ENCODE assay signal across 12 cellular contexts in genomic region chr11:127919206-127920000, GRCh38.
DNase-seq lines count a peak whose midpoint lies in the region; ATAC-seq and TF ChIP-seq lines count a peak whose summit lies in the region.
"Had no signal": no experiment of that assay in that cellular context is flagged by ENCODE, and none has a peak within 500 bp of the region (broad histone marks: within the 10 kb centered on the region; RNA-seq: fewer than 3 reads in every experiment).

No MANE protein-coding gene starts in this region.

- H3K27ac Mint-ChIP-seq in activated T-cell treated with anti-CD3 and anti-CD28 coated beads, Interleukin-2, amount 50 U/mL, for 72 hours, result peak overlapping the region; percentile 86
- H3K27ac Mint-ChIP-seq: CD14-positive monocyte had no signal

- H3K27me3 Mint-ChIP-seq in activated T-cell treated with anti-CD3 and anti-CD28 coated beads, Interleukin-2, amount 50 U/mL, for 72 hours (ENCODE audit: low read depth), result peaks cover 47% of the 10 kb centered on the region

- no peaks in the 10 kb centered on the region for H3K4me1 ChIP-seq in transverse colon
- H3K4me1 ChIP-seq: right atrium auricular region had no signal

- no peak overlapping the region for H3K27ac ChIP-seq in transverse colon
- H3K27ac ChIP-seq: right atrium auricular region had no signal

- TF ChIP-seq EP300 in transverse colon (IDR thresholded peaks at IDR 0.05; ENCODE audit: low read depth), result no peak

- no peaks in the 10 kb centered on the region for H3K36me3 ChIP-seq in transverse colon
- H3K36me3 ChIP-seq: right atrium auricular region had no signal

- in situ Hi-C loops in transverse colon (cut with MboI; ENCODE audit: low pct_ligation_motif_present in 1 of 4, low pct_unique_long_range_greater_than_20kb in 1 of 4, low sequenced_read_pairs in 3 of 4), result no loop called here

- H3K4me3 ChIP-seq in NB4 (ENCODE audit: low read depth, low read length), result no peak overlapping the region
- no peak overlapping the region for H3K4me3 ChIP-seq in epithelial cell of esophagus (ENCODE audit: low read length)
- no peak overlapping the region for H3K4me3 ChIP-seq in retinal pigment epithelial cell (ENCODE audit: low read length)
- H3K4me3 ChIP-seq in transverse colon, result no peak overlapping the region
- H3K4me3 ChIP-seq: mucosa of descending colon, right atrium auricular region had no signal

- peaks cover 10 to 17% of the 10 kb centered on the region in 2 donors for H3K9me3 Mint-ChIP-seq in activated T-cell treated with anti-CD3 and anti-CD28 coated beads, Interleukin-2, amount 50 U/mL, for 72 hours

- peak; percentile 20 to 26 for DNase-seq in activated T-cell treated with anti-CD3 and anti-CD28 coated beads, Interleukin-2, amount 50 U/mL, for 72 hours
- no peak for DNase-seq in activated T-cell treated with anti-CD3 and anti-CD28 coated beads, Interleukin-2, amount 50 U/mL, for 1 hour
- peak; percentile 29 for DNase-seq in NB4 (ENCODE audit: low read depth)
- DNase-seq in epithelial cell of esophagus (ENCODE audit: low read depth), result peak; percentile 89
- peak; percentile 97 for DNase-seq in retinal pigment epithelial cell (ENCODE audit: low read depth)
- DNase-seq in transverse colon, result no peak
- no peak for DNase-seq in central memory CD4-positive, alpha-beta T cell
- DNase-seq in midbrain (lab: John Stamatoyannopoulos, UW), result no peak
- DNase-seq: mucosa of descending colon had no signal

- TF ChIP-seq POLR2A in NB4 (IDR thresholded peaks at IDR 0.05; ENCODE audit: extremely low read depth, insufficient read length) (no peak), transverse colon (IDR thresholded peaks at IDR 0.05) (no peak)

- peaks cover 7% of the 10 kb centered on the region for H3K4me1 Mint-ChIP-seq in activated T-cell treated with anti-CD3 and anti-CD28 coated beads, Interleukin-2, amount 50 U/mL, for 72 hours (ENCODE audit: low read depth)
- H3K4me1 Mint-ChIP-seq: CD14-positive monocyte had no signal

- peaks cover 5 to 8% of the 10 kb centered on the region in 2 donors for H3K9me3 ChIP-seq in transverse colon

- peak; percentile 79 to 86 for ATAC-seq in activated T-cell treated with anti-CD3 and anti-CD28 coated beads, Interleukin-2, amount 50 U/mL, for 72 hours (replicated peaks in 1 of 2)
- ATAC-seq: mucosa of descending colon, Panc1 had no signal

- H3K27me3 ChIP-seq in transverse colon, result no peaks in the 10 kb centered on the region
- H3K27me3 ChIP-seq: right atrium auricular region had no signal

- H3K36me3 Mint-ChIP-seq in activated T-cell treated with anti-CD3 and anti-CD28 coated beads, Interleukin-2, amount 50 U/mL, for 72 hours (ENCODE audit: insufficient read depth in 2 of 2), result peaks cover 15 to 17% of the 10 kb centered on the region in 2 donors
- H3K36me3 Mint-ChIP-seq: CD14-positive monocyte had no signal

- TF ChIP-seq CTCF in NB4 (IDR thresholded peaks at IDR 0.05; ENCODE audit: low read depth, low read length) (no peak), epithelial cell of esophagus (IDR thresholded peaks at IDR 0.05; ENCODE audit: insufficient read depth, low read depth, low read length, missing control alignments) (no peak), retinal pigment epithelial cell (conservative IDR thresholded peaks at IDR 0.05; ENCODE audit: low read depth, low read length) (no peak), transverse colon (IDR thresholded peaks at IDR 0.05) (no peak)

- WGBS in transverse colon (ENCODE audit: low coverage in 1 of 2), 2 donors, result 72 to 83% methylated on average over 2 of the region's 2 CpGs

- H3K4me3 Mint-ChIP-seq in activated T-cell treated with anti-CD3 and anti-CD28 coated beads, Interleukin-2, amount 50 U/mL, for 72 hours, result no peak overlapping the region
- H3K4me3 Mint-ChIP-seq: CD14-positive monocyte had no signal

- intact Hi-C loops in transverse colon (cut with DNase I; ENCODE audit: low total_unique reads), result no loop called here

Comparison
In these comparisons a context has a peak if more than half of its experiments do, and no peak if none do; other contexts are left out.
1. DNase-seq: peak in activated T-cell treated with anti-CD3 and anti-CD28 coated beads, Interleukin-2, amount 50 U/mL, for 72 hours (2 of 2), NB4 (single experiment), epithelial cell of esophagus (single experiment) and retinal pigment epithelial cell (single experiment); none in activated T-cell treated with anti-CD3 and anti-CD28 coated beads, Interleukin-2, amount 50 U/mL, for 1 hour (single experiment), transverse colon (single experiment), central memory CD4-positive, alpha-beta T cell (single experiment) and midbrain (single experiment).